ENCODE assay signal across 20 cellular contexts in the genomic region with DNA sequence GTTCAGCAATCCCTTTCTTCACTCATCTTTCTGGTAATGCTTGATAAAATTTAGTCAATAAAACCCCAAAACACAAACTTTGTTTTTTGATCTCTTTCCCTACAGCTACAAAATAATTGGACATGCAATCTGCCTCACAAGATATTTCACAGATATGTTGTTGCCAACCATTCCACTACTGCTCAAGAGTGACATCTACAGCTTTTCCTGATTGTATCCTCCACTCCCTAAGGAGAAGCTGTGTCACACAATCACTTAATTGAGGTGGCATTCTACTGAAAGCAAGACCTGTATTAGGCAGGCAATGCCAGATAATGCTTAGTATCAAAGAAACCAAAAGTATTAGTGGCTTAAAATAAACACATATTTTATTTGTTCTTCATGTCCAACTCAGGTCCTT.
DNase-seq lines count a peak whose midpoint lies in the region; ATAC-seq, FAIRE-seq and TF ChIP-seq lines count a peak whose summit lies in the region.
"Had no signal": no experiment of that assay in that cellular context is flagged by ENCODE, and none has a peak within 500 bp of the region (broad histone marks: within the 10 kb centered on the region; RNA-seq: fewer than 3 reads in every experiment).

No MANE protein-coding gene starts in this region.

- H3K4me2 ChIP-seq in HepG2 (ENCODE audit: low read depth, low read length): no peak overlapping the region

- TF ChIP-seq CTCF in HepG2 (CRISPR knock-in tag; IDR thresholded peaks at IDR 0.05): peak; percentile 31
- no peak for TF ChIP-seq CTCF in right lobe of liver (IDR thresholded peaks at IDR 0.05)

- H4K20me1 ChIP-seq in HepG2 (ENCODE audit: insufficient read depth, low read length): no peaks in the 10 kb centered on the region

- TF ChIP-seq EP300 in HepG2 (IDR thresholded peaks at IDR 0.05; ENCODE audit: low read depth in 2 of 2, low read length in 2 of 2): no peak
- no peak for TF ChIP-seq EP300 in HepG2 (CRISPR knock-in tag; IDR thresholded peaks at IDR 0.05; ENCODE audit: borderline replicate concordance)

- H3K36me3 ChIP-seq in HepG2 (replicated peaks in 1 of 2; ENCODE audit: control insufficient read depth in 1 of 2, insufficient read depth in 2 of 2, low read length in 2 of 2) (no peaks in the 10 kb centered on the region), right lobe of liver (no peaks in the 10 kb centered on the region)
- H3K36me3 ChIP-seq: neutrophil, right atrium auricular region had no signal

- CTCF ChIA-PET in HepG2 (lab: Yijun Ruan, JAX; ENCODE audit: low intra/inter-chr PET ratio, low total read pairs): no interaction called here

- TF ChIP-seq RAD21 in HepG2 (CRISPR knock-in tag; IDR thresholded peaks at IDR 0.05): no peak

- H3K9me3 ChIP-seq in HepG2 (ENCODE audit: low read length) (no peaks in the 10 kb centered on the region), right lobe of liver (no peaks in the 10 kb centered on the region)
- H3K9me3 ChIP-seq: right atrium auricular region had no signal

- in situ Hi-C loops in HepG2 (cut with HindIII; ENCODE audit: extremely low pct_ligation_motif_present, low pct_unique_long_range_greater_than_20kb): no loop called here

- POLR2A ChIA-PET in HepG2 (lab: Yijun Ruan, JAX): no interaction called here

- H3K4me3 ChIP-seq in HepG2 (replicated peaks in 1 of 3; ENCODE audit: insufficient read depth in 1 of 3, low read depth in 2 of 3, low read length in 3 of 3): no peak overlapping the region
- H3K4me3 ChIP-seq in right lobe of liver: no peak overlapping the region
- H3K4me3 ChIP-seq: right atrium auricular region had no signal

- intact Hi-C loops in HepG2 (cut with micrococcal nuclease; ENCODE audit: unreplicated experiment): no loop called here
- intact Hi-C loops in right lobe of liver (cut with DNase I): no loop called here

- no peaks in the 10 kb centered on the region for H3K79me2 ChIP-seq in HepG2 (ENCODE audit: insufficient read depth, low read length)

- TF ChIP-seq POLR2A in HepG2 (IDR thresholded peaks at IDR 0.05; ENCODE audit: insufficient read depth in 1 of 2, low read depth in 2 of 2, low read length in 2 of 2) (no peak), right lobe of liver (IDR thresholded peaks at IDR 0.05) (no peak)

- DNase-seq in HepG2 (ENCODE audit: low spot score) (peak; percentile 1), right lobe of liver (no peak), NCI-H748 (lab: John Stamatoyannopoulos, UW; ENCODE audit: unreplicated experiment) (peak; percentile 54), iPS DF 19.7 (ENCODE audit: low read depth, low spot score) (peak; percentile 20), urothelium cell line (ENCODE audit: low spot score) (peak; percentile 2)
- DNase-seq: activated CD4-positive, alpha-beta T cell treated with anti-CD3 and anti-CD28 coated beads for 4 hours; activated naive CD4-positive, alpha-beta T cell treated with Interleukin-2 at 50 U/mL for 16 hours; cortex of kidney; erythroblast; islet precursor cell; NCI-H1092; NCI-H2171 treated with DMSO at 0.1 percent for 48 hours; SHP77 treated with DMSO at 0.1 percent for 48 hours; T-helper 2 cell had no signal

- no peak for ATAC-seq in HepG2
- ATAC-seq in right lobe of liver: no peak
- no peak for ATAC-seq in HG02623 (IDR thresholded peaks at IDR 0.05; ENCODE audit: unreplicated experiment)
- ATAC-seq in GM21367 (IDR thresholded peaks at IDR 0.05; ENCODE audit: unreplicated experiment): no peak
- no peak for ATAC-seq in HG03108 (IDR thresholded peaks at IDR 0.05; ENCODE audit: unreplicated experiment)

- H3K27ac ChIP-seq in HepG2 (ENCODE audit: extremely low read length, insufficient read depth, low read length): no peak overlapping the region
- H3K27ac ChIP-seq in right lobe of liver: no peak overlapping the region
- H3K27ac ChIP-seq: neutrophil, right atrium auricular region had no signal

- H3K9ac ChIP-seq in HepG2 (ENCODE audit: insufficient read depth, low read depth, low read length): no peak overlapping the region

- no peaks in the 10 kb centered on the region for H3K4me1 ChIP-seq in HepG2 (ENCODE audit: insufficient read depth, low read length)
- no peaks in the 10 kb centered on the region for H3K4me1 ChIP-seq in right lobe of liver
- H3K4me1 ChIP-seq: right atrium auricular region had no signal

- FAIRE-seq in HepG2 (lab: Jason Lieb, UNC) (no peak), urothelium cell line (lab: Jason Lieb, UNC) (no peak)
- FAIRE-seq: astrocyte had no signal

- H2AFZ ChIP-seq in HepG2 (ENCODE audit: low read length): no peak overlapping the region

- BruUV-seq in HepG2 (replicated peaks; lab: Mats Ljungman, UMichigan): no TSS peak

- H3K27me3 ChIP-seq in HepG2 (ENCODE audit: control insufficient read depth in 1 of 2, insufficient read depth in 2 of 2, low read length in 2 of 2): no peaks in the 10 kb centered on the region
- H3K27me3 ChIP-seq in right lobe of liver: no peaks in the 10 kb centered on the region
- H3K27me3 ChIP-seq: neutrophil, right atrium auricular region had no signal

TF ChIP-seq in HepG2, 621 proteins besides CTCF, POLR2A, EP300 and RAD21:
- TF ChIP-seq SOX13 (IDR thresholded peaks at IDR 0.05): no peak
- no peak for TF ChIP-seq SOX13 (CRISPR knock-in tag; conservative IDR thresholded peaks at IDR 0.05 in 1 of 2, IDR thresholded peaks at IDR 0.05 in 1 of 2)
- no peak for TF ChIP-seq ZNF33B (CRISPR knock-in tag; IDR thresholded peaks at IDR 0.05)
- TF ChIP-seq, protein P1, sequence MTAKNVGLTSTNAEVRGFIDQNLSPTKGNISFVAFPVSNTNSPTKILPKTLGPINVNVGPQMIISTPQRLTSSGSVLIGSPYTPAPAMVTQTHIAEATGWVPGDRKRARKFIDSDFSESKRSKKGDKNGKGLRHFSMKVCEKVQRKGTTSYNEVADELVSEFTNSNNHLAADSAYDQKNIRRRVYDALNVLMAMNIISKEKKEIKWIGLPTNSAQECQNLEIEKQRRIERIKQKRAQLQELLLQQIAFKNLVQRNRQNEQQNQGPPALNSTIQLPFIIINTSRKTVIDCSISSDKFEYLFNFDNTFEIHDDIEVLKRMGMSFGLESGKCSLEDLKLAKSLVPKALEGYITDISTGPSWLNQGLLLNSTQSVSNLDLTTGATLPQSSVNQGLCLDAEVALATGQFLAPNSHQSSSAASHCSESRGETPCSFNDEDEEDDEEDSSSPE (CRISPR knock-in tag; IDR thresholded peaks at IDR 0.05): no peak
- TF ChIP-seq AKAP8 (CRISPR knock-in tag; IDR thresholded peaks at IDR 0.05): no peak
- TF ChIP-seq SPEN (CRISPR knock-in tag; IDR thresholded peaks at IDR 0.05; ENCODE audit: low read depth): no peak
- no peak for TF ChIP-seq ZNF432 (CRISPR knock-in tag; IDR thresholded peaks at IDR 0.05; ENCODE audit: borderline replicate concordance)
- TF ChIP-seq CBFB (CRISPR knock-in tag; IDR thresholded peaks at IDR 0.05): no peak
- TF ChIP-seq ZNF335 (CRISPR knock-in tag; IDR thresholded peaks at IDR 0.05): no peak
- TF ChIP-seq, protein P2, sequence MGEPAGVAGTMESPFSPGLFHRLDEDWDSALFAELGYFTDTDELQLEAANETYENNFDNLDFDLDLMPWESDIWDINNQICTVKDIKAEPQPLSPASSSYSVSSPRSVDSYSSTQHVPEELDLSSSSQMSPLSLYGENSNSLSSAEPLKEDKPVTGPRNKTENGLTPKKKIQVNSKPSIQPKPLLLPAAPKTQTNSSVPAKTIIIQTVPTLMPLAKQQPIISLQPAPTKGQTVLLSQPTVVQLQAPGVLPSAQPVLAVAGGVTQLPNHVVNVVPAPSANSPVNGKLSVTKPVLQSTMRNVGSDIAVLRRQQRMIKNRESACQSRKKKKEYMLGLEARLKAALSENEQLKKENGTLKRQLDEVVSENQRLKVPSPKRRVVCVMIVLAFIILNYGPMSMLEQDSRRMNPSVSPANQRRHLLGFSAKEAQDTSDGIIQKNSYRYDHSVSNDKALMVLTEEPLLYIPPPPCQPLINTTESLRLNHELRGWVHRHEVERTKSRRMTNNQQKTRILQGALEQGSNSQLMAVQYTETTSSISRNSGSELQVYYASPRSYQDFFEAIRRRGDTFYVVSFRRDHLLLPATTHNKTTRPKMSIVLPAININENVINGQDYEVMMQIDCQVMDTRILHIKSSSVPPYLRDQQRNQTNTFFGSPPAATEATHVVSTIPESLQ (CRISPR knock-in tag; conservative IDR thresholded peaks at IDR 0.05): no peak
- no peak for TF ChIP-seq SAP130 (CRISPR knock-in tag; IDR thresholded peaks at IDR 0.05; ENCODE audit: low read depth)
- no peak for TF ChIP-seq MBD4 (IDR thresholded peaks at IDR 0.05; ENCODE audit: borderline replicate concordance, low read length)
- no peak for TF ChIP-seq ZFP1 (CRISPR knock-in tag; IDR thresholded peaks at IDR 0.05)
- TF ChIP-seq NR2F6 (IDR thresholded peaks at IDR 0.05): no peak
- no peak for TF ChIP-seq NR2F6 (CRISPR knock-in tag; IDR thresholded peaks at IDR 0.05)
- TF ChIP-seq, protein P3, sequence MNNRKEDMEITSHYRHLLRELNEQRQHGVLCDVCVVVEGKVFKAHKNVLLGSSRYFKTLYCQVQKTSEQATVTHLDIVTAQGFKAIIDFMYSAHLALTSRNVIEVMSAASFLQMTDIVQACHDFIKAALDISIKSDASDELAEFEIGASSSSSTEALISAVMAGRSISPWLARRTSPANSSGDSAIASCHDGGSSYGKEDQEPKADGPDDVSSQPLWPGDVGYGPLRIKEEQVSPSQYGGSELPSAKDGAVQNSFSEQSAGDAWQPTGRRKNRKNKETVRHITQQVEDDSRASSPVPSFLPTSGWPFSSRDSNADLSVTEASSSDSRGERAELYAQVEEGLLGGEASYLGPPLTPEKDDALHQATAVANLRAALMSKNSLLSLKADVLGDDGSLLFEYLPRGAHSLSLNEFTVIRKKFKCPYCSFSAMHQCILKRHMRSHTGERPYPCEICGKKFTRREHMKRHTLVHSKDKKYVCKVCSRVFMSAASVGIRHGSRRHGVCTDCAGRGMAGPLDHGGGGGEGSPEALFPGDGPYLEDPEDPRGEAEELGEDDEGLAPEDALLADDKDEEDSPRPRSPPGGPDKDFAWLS (CRISPR knock-in tag; IDR thresholded peaks at IDR 0.05; ENCODE audit: borderline replicate concordance): no peak

Comparison
In these comparisons a context has a peak if more than half of its experiments do, and no peak if none do; other contexts are left out.
1. DNase-seq: peak in HepG2 (single experiment), NCI-H748 (single experiment), iPS DF 19.7 (single experiment) and urothelium cell line (single experiment); none in right lobe of liver (0 of 3).